Comparison of ENCODE assay signal across 8 cellular contexts in the genomic region with DNA sequence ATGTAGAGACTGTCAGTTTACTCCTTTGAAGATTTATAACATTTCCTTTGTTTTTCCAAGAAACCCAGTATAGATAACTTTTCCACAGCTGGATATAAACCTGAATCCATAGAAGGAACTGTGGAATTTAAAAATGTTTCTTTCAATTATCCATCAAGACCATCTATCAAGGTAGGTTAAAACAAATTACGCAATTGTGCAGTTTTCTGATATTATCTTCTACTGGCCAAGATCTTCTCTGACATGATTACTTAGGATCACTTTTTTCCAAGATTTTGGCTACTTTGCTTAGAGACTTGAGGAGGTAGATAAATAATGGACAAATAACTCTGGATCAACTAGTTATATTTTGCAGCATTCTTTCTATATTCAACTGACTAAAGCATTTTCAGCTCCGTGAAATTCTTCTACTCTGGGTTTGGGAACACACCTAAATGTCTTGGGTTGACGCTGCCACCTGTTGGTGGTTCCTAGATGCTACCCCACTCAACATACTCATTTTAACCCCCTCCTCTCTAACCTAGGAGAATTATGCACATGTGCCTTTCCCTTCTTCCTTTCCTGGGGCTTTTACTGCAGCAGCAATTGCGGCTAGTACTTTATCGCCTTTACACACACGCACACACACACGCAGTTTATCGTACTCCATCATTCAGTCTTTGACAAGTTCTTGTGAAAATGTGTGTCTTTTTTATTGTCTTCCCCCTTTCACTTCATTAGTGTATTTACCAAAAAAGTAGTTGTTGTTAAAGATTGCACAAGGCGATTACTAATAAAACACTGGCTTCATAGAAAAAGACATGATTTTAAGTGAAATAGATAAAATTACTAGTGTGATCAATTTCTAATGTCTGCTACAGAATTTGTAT. TPM values are rescaled to one million over a fixed set of nuclear protein-coding genes. Genes with fewer than 3 reads are reported as not detected.
DNase-seq lines count a peak whose midpoint lies in the region; ATAC-seq, FAIRE-seq and TF ChIP-seq lines count a peak whose summit lies in the region.

No MANE protein-coding gene starts in this region.

- no peaks in the 10 kb centered on the region for H3F3A ChIP-seq in SK-N-SH (replicated peaks; ENCODE audit: insufficient read depth)

- POLR2A ChIA-PET in SK-N-SH (lab: Yijun Ruan, JAX) = no interaction called here
- POLR2A ChIA-PET in HepG2 (lab: Yijun Ruan, JAX) = no interaction called here

- DNase-seq in NCI-H524 (lab: John Stamatoyannopoulos, UW) (peak; percentile 23 to 41), NCI-H524 treated with DMSO at 0.1 percent for 48 hours (lab: John Stamatoyannopoulos, UW) (no peak), HPDE6-E6E7 (ENCODE audit: extremely low spot score) (peak; percentile 15), SK-N-SH (peak; percentile 51), HepG2 (ENCODE audit: low spot score) (peak; percentile 18), uterus (no peak)
- no peak for DNase-seq in activated CD4-positive, alpha-beta T cell treated with anti-CD3 and anti-CD28 coated beads, Interleukin-2, amount 50 U/mL, for 4 hours
- no peak for DNase-seq in activated CD4-positive, alpha-beta T cell treated with anti-CD3 and anti-CD28 coated beads, Interleukin-2, amount 50 U/mL, for 48 hours

- H3K36me3 ChIP-seq in SK-N-SH (replicated peaks in 1 of 2; ENCODE audit: control insufficient read depth in 1 of 2, insufficient read depth in 2 of 2, low read length in 1 of 2) (no peaks in the 10 kb centered on the region), HepG2 (replicated peaks in 1 of 2; ENCODE audit: control insufficient read depth in 1 of 2, insufficient read depth in 2 of 2, low read length in 2 of 2) (no peaks in the 10 kb centered on the region), uterus (no peaks in the 10 kb centered on the region)

- H2AFZ ChIP-seq in SK-N-SH (ENCODE audit: low read depth) (no peak overlapping the region), HepG2 (ENCODE audit: low read length) (no peak overlapping the region)

- 22% methylated on average over 9 of the region's 9 CpGs for WGBS in SK-N-SH (ENCODE audit: low lambda C conversion rate)
- WGBS in HepG2 (ENCODE audit: low lambda C conversion rate) = 17% methylated on average over 9 of the region's 9 CpGs

- FAIRE-seq in HepG2 (lab: Jason Lieb, UNC) = peak; percentile 37

- TF ChIP-seq POLR2A in HepG2 (IDR thresholded peaks at IDR 0.05; ENCODE audit: insufficient read depth in 1 of 2, low read depth in 2 of 2, low read length in 2 of 2) (no peak), uterus (IDR thresholded peaks at IDR 0.05) (no peak)

- H3K4me3 ChIP-seq in SK-N-SH (ENCODE audit: low read depth in 2 of 2, low read length in 1 of 2) (no peak overlapping the region), HepG2 (replicated peaks in 1 of 3; ENCODE audit: insufficient read depth in 1 of 3, low read depth in 2 of 3, low read length in 3 of 3) (no peak overlapping the region), uterus (no peak overlapping the region)

- no TSS peak for BruUV-seq in HepG2 (replicated peaks; lab: Mats Ljungman, UMichigan)

- H3K9ac ChIP-seq in SK-N-SH (no peak overlapping the region), HepG2 (ENCODE audit: insufficient read depth, low read depth, low read length) (no peak overlapping the region)

- H3K9me2 ChIP-seq in SK-N-SH = no peaks in the 10 kb centered on the region

- H3K79me2 ChIP-seq in SK-N-SH (ENCODE audit: insufficient read depth) = no peaks in the 10 kb centered on the region
- no peaks in the 10 kb centered on the region for H3K79me2 ChIP-seq in HepG2 (ENCODE audit: insufficient read depth, low read length)

- peak; percentile 85 for ATAC-seq in HepG2

- H3K4me1 ChIP-seq in SK-N-SH (ENCODE audit: control insufficient read depth in 1 of 2, insufficient read depth in 2 of 2, low read depth in 1 of 2, low read length in 1 of 2) (no peaks in the 10 kb centered on the region), HepG2 (ENCODE audit: insufficient read depth, low read length) (no peaks in the 10 kb centered on the region), uterus (no peaks in the 10 kb centered on the region)

- no peak overlapping the region for H3K4me2 ChIP-seq in SK-N-SH
- no peak overlapping the region for H3K4me2 ChIP-seq in HepG2 (ENCODE audit: low read depth, low read length)

- intact Hi-C loops in HepG2 (cut with micrococcal nuclease; ENCODE audit: unreplicated experiment) = no loop called here
- intact Hi-C loops in uterus (cut with DNase I; ENCODE audit: low total_unique reads) = no loop called here

- TF ChIP-seq CTCF in SK-N-SH (IDR thresholded peaks at IDR 0.05) (peak; percentile 44; the same call in 1 of the 2 replicates), HepG2 (CRISPR knock-in tag; IDR thresholded peaks at IDR 0.05) (peak; percentile 36), uterus (IDR thresholded peaks at IDR 0.05) (no peak)

- H3K27me3 ChIP-seq in SK-N-SH (ENCODE audit: insufficient read depth) (no peaks in the 10 kb centered on the region; the same call in 1 of the 2 replicates), HepG2 (ENCODE audit: control insufficient read depth in 1 of 2, insufficient read depth in 2 of 2, low read length in 2 of 2) (no peaks in the 10 kb centered on the region), uterus (no peaks in the 10 kb centered on the region)

- H3K9me3 ChIP-seq in SK-N-SH = no peaks in the 10 kb centered on the region
- H3K9me3 ChIP-seq in HepG2 (ENCODE audit: low read length) = no peaks in the 10 kb centered on the region
- H3K9me3 ChIP-seq in uterus = no peaks in the 10 kb centered on the region

- TF ChIP-seq RAD21 in SK-N-SH (IDR thresholded peaks at IDR 0.05; ENCODE audit: low read length) = peak; percentile 66
- TF ChIP-seq RAD21 in HepG2 (CRISPR knock-in tag; IDR thresholded peaks at IDR 0.05) = no peak

- TF ChIP-seq EP300 in SK-N-SH (IDR thresholded peaks at IDR 0.05; ENCODE audit: borderline replicate concordance in 1 of 2, low read depth in 1 of 2, low read length in 1 of 2) = no peak
- TF ChIP-seq EP300 in HepG2 (IDR thresholded peaks at IDR 0.05; ENCODE audit: low read depth in 2 of 2, low read length in 2 of 2) = no peak
- no peak for TF ChIP-seq EP300 in HepG2 (CRISPR knock-in tag; IDR thresholded peaks at IDR 0.05; ENCODE audit: borderline replicate concordance)

- H3K27ac ChIP-seq in SK-N-SH (ENCODE audit: low read depth in 2 of 2, low read length in 1 of 2) (no peak overlapping the region), HepG2 (ENCODE audit: extremely low read length, insufficient read depth, low read length) (no peak overlapping the region), uterus (no peak overlapping the region)

- CTCF ChIA-PET in SK-N-SH (lab: Yijun Ruan, JAX) = interaction anchor here (0.7 to 2.4 kb wide), 8 partner anchors 21 to 934 kb away, joined by 3 to 15 read pairs (median 4); no protein-coding TSS in a partner anchor
- CTCF ChIA-PET in HepG2 (lab: Yijun Ruan, JAX; ENCODE audit: low intra/inter-chr PET ratio, low total read pairs) = no interaction called here

- H4K20me1 ChIP-seq in SK-N-SH (ENCODE audit: insufficient read depth) (no peaks in the 10 kb centered on the region), HepG2 (ENCODE audit: insufficient read depth, low read length) (no peaks in the 10 kb centered on the region)

- in situ Hi-C loops in HepG2 (cut with HindIII; ENCODE audit: extremely low pct_ligation_motif_present, low pct_unique_long_range_greater_than_20kb) = no loop called here

TF ChIP-seq in SK-N-SH, 30 proteins besides CTCF, POLR2A, EP300 and RAD21:
- no peak for TF ChIP-seq TEAD4 (IDR thresholded peaks at IDR 0.05; ENCODE audit: borderline replicate concordance, insufficient read depth)
- peak; percentile 24; the same call in 1 of the 2 replicates for TF ChIP-seq SMC3 (IDR thresholded peaks at IDR 0.05; ENCODE audit: low read depth, low read length)

TF ChIP-seq in HepG2, 621 proteins besides CTCF, POLR2A, EP300 and RAD21 (continues in another document):
- TF ChIP-seq ARHGAP35 (CRISPR knock-in tag; IDR thresholded peaks at IDR 0.05; ENCODE audit: borderline replicate concordance) (no peak), AHR (CRISPR knock-in tag; IDR thresholded peaks at IDR 0.05) (no peak), TBP (CRISPR knock-in tag; IDR thresholded peaks at IDR 0.05) (no peak)

RNA-seq across cellular contexts. Expression of gene ABCB5, which starts 32.7 kb away (rescaled TPM):
- polyA plus RNA-seq in SK-N-SH (2012; rRNA removed) (not detected in 2 replicates), HepG2 (2011; rRNA removed) (not detected in 2 replicates)
- polyA plus RNA-seq in SK-N-SH (2012; cell fraction: cytosol; rRNA removed) = not detected in 2 replicates
- not detected in 2 replicates for polyA plus RNA-seq in SK-N-SH (2012; cell fraction: nucleus; rRNA removed)
- total RNA-seq in HepG2 (2016; rRNA removed; fragmentation: Illumina TruSeq; extraction: Trizol) (not detected in 2 replicates), uterus (under 1 TPM in 1 of 4 donors, not detected in 3; 0.24 TPM)
- not detected in 2 replicates for total RNA-seq in HepG2 (2016; cell fraction: cytosol; rRNA removed; fragmentation: Illumina TruSeq; extraction: Trizol; ENCODE audit: low read depth)
- not detected in 2 replicates for total RNA-seq in HepG2 (2016; cell fraction: insoluble cytoplasmic fraction; rRNA removed; fragmentation: Illumina TruSeq; extraction: Trizol)
- total RNA-seq in HepG2 (2016; cell fraction: membrane; rRNA removed; fragmentation: Illumina TruSeq; extraction: Trizol) = not detected in 2 replicates
- not detected in 2 replicates for total RNA-seq in HepG2 (2016; cell fraction: nucleus; rRNA removed; fragmentation: Illumina TruSeq; extraction: Trizol)
- not detected in 2 replicates for polyA plus RNA-seq in HepG2 (2011; cell fraction: cytosol; rRNA removed)
- not detected in 2 replicates for polyA plus RNA-seq in HepG2 (2011; cell fraction: nucleus; rRNA removed)
- polyA plus RNA-seq in HepG2 (2012) = not detected in 2 replicates
- polyA plus RNA-seq in HepG2 (2016; cell fraction: cytosol; fragmentation: Illumina TruSeq; extraction: Trizol; ENCODE audit: low read depth) = not detected in 2 replicates
- not detected in 2 replicates for polyA plus RNA-seq in HepG2 (2016; cell fraction: insoluble cytoplasmic fraction; fragmentation: Illumina TruSeq; extraction: Trizol; ENCODE audit: low read depth)
- polyA plus RNA-seq in HepG2 (2016; cell fraction: membrane; fragmentation: Illumina TruSeq; extraction: Trizol; ENCODE audit: low read depth) = not detected in 2 replicates
- not detected in 2 replicates for polyA plus RNA-seq in HepG2 (2016; cell fraction: nucleus; fragmentation: Illumina TruSeq; extraction: Trizol; ENCODE audit: insufficient read depth, low read depth)
- not detected in 2 replicates for polyA minus RNA-seq in HepG2 (2011; rRNA and poly(A)+ RNA removed; ENCODE audit: low replicate concordance)
- not detected in 2 replicates for polyA minus RNA-seq in HepG2 (2011; cell fraction: cytosol; rRNA and poly(A)+ RNA removed)
- not detected in 2 replicates for polyA minus RNA-seq in HepG2 (2011; cell fraction: nucleus; rRNA and poly(A)+ RNA removed)

Comparison
In these comparisons a context has a peak if more than half of its experiments do, and no peak if none do; other contexts are left out.
1. DNase-seq: peak in NCI-H524 (2 of 2), HPDE6-E6E7 (single experiment), SK-N-SH (single experiment) and HepG2 (single experiment); none in NCI-H524 treated with DMSO at 0.1 percent for 48 hours (single experiment), uterus (0 of 2), activated CD4-positive, alpha-beta T cell treated with anti-CD3 and anti-CD28 coated beads, Interleukin-2, amount 50 U/mL, for 4 hours (0 of 2) and activated CD4-positive, alpha-beta T cell treated with anti-CD3 and anti-CD28 coated beads, Interleukin-2, amount 50 U/mL, for 48 hours (0 of 2).
2. CTCF ChIP-seq: peak in SK-N-SH (single experiment) and HepG2 (single experiment); none in uterus (0 of 4).